Comparison of ENCODE assay signal across 15 cellular contexts in genomic region chr15:75114796-75115195, GRCh38.
"Had no signal": no experiment of that assay in that cellular context is flagged by ENCODE, and none has a peak within 500 bp of the region (broad histone marks: within the 10 kb centered on the region; RNA-seq: fewer than 3 reads in every experiment).

No MANE protein-coding gene starts in this region.

- H3K4me3 ChIP-seq: cardiac muscle cell, colonic mucosa, heart right ventricle had no signal

- H3K27ac ChIP-seq: cardiac muscle cell, colonic mucosa, heart right ventricle, parathyroid adenoma had no signal

- H3K9me3 ChIP-seq: colonic mucosa had no signal

- H3K27me3 Mint-ChIP-seq: type B pancreatic cell had no signal

- ATAC-seq: left colon had no signal

- H3K27me3 ChIP-seq: cardiac muscle cell, colonic mucosa, heart right ventricle had no signal

- H3K27ac Mint-ChIP-seq: activated naive CD4-positive, alpha-beta T cell treated with anti-CD3 and anti-CD28 coated beads, Interleukin-2, amount 10 ng/mL, durations not matched to agents 7 days and 5 days; type B pancreatic cell had no signal

- DNase-seq: activated naive CD4-positive, alpha-beta T cell treated with anti-CD3 and anti-CD28 coated beads, Interleukin-2, amount 10 ng/mL, durations not matched to agents 7 days and 5 days; activated T-cell treated with anti-CD3 and anti-CD28 coated beads for 4 hours; colonic mucosa; effector memory CD4-positive, alpha-beta T cell; foreskin melanocyte; heart right ventricle; left colon; naive B cell; stimulated activated CD4-positive, alpha-beta T cell treated with anti-CD3 and anti-CD28 coated beads, Interleukin-15, amount 100 ng/mL, for 24 hours; stimulated activated CD4-positive, alpha-beta T cell treated with anti-CD3 and anti-CD28 coated beads, Interleukin-4, amount 100 ng/mL, for 1 hour; stimulated activated naive B cell treated with anti-CD40 and anti-IgM and Interleukin-4, amounts not matched to agents 10 μg/mL and 1 μg/mL and 100 μg/mL, for 72 hours; T-helper 9 cell had no signal

- H3K4me1 ChIP-seq: colonic mucosa, parathyroid adenoma had no signal

- H3K4me3 Mint-ChIP-seq: activated naive CD4-positive, alpha-beta T cell treated with anti-CD3 and anti-CD28 coated beads, Interleukin-2, amount 10 ng/mL, durations not matched to agents 7 days and 5 days; stimulated activated naive B cell treated with anti-CD40 and anti-IgM and Interleukin-4, amounts not matched to agents 10 μg/mL and 1 μg/mL and 100 μg/mL, for 72 hours; type B pancreatic cell had no signal

- H3K36me3 ChIP-seq: cardiac muscle cell, colonic mucosa, heart right ventricle had no signal
